In the genomic region with DNA sequence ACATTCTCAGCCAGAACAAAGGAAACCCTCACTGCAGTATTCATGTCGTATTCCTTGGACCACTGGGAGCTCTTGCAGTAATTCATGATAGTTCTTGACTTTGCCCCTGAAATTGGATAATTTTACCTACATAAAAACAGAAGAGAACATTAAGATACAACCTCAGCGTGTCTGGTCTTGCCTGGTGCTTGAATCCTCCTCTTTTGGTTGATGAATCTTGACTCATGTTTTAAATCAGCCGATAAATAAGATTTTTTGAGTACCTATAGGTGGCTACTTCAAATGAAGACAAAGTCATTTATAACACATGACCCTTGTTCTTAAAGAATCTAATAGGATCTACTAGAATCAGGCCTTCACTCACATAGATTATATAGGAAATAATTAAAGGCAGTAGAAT, we compare ENCODE assay signal across 16 cellular contexts.
A peak's percentile ranks its signal among the peaks of the same experiment; 100 is the strongest.
DNase-seq lines count a peak whose midpoint lies in the region; ATAC-seq, FAIRE-seq and TF ChIP-seq lines count a peak whose summit lies in the region.
"Had no signal": no experiment of that assay in that cellular context is flagged by ENCODE, and none has a peak within 500 bp of the region (broad histone marks: within the 10 kb centered on the region; RNA-seq: fewer than 3 reads in every experiment).

No MANE protein-coding gene starts in this region.

- intact Hi-C loops in CD4-positive, alpha-beta memory T cell (cut with micrococcal nuclease): loop anchor here (10.0 kb wide), 1 partner anchor 1159 kb away; no protein-coding TSS in a partner anchor

- H3K9me3 ChIP-seq in CD4-positive, CD25-positive, alpha-beta regulatory T cell (ENCODE audit: control insufficient read depth in 2 of 2, low read length in 2 of 2): no peaks in the 10 kb centered on the region
- H3K9me3 ChIP-seq in CD4-positive, alpha-beta memory T cell (ENCODE audit: control insufficient read depth in 1 of 2, low read length in 2 of 2): no peaks in the 10 kb centered on the region
- H3K9me3 ChIP-seq in T-helper 17 cell (ENCODE audit: control insufficient read depth, low read length, poor library complexity, severe bottlenecking) (no peaks in the 10 kb centered on the region), keratinocyte (ENCODE audit: control insufficient read depth, low read depth, low read length) (no peaks in the 10 kb centered on the region)
- H3K9me3 ChIP-seq in CD8-positive, alpha-beta memory T cell (ENCODE audit: low read length): no peaks in the 10 kb centered on the region
- H3K9me3 ChIP-seq: BLaER1, Caco-2, SJSA1 had no signal

- no peak overlapping the region for H2AFZ ChIP-seq in keratinocyte (ENCODE audit: control insufficient read depth, low read length)

- peaks cover 7% of the 10 kb centered on the region for H3K36me3 Mint-ChIP-seq in CD4-positive, CD25-positive, alpha-beta regulatory T cell
- no peaks in the 10 kb centered on the region for H3K36me3 Mint-ChIP-seq in CD4-positive, alpha-beta memory T cell
- H3K36me3 Mint-ChIP-seq in T-helper 17 cell (ENCODE audit: low read depth): peaks cover 4% of the 10 kb centered on the region
- H3K36me3 Mint-ChIP-seq in CD8-positive, alpha-beta memory T cell: no peaks in the 10 kb centered on the region

- no peaks in the 10 kb centered on the region for H4K20me1 ChIP-seq in keratinocyte (ENCODE audit: control insufficient read depth, extremely low read depth, insufficient read depth, low read length)
- H4K20me1 ChIP-seq: BLaER1 had no signal

- peak overlapping the region; percentile 88 to 99 (median 92) for H3K27ac Mint-ChIP-seq in CD4-positive, CD25-positive, alpha-beta regulatory T cell
- H3K27ac Mint-ChIP-seq in CD4-positive, alpha-beta memory T cell: peak overlapping the region in 6 of 7 donors; percentile 23 to 91 (median 48)
- H3K27ac Mint-ChIP-seq in T-helper 17 cell: peak overlapping the region; percentile 45
- peak overlapping the region in 2 of 8 donors; percentile 24 to 73 for H3K27ac Mint-ChIP-seq in CD8-positive, alpha-beta memory T cell

- H3K9me1 ChIP-seq in keratinocyte (ENCODE audit: control insufficient read depth, extremely low read depth, insufficient read depth, low read length): no peaks in the 10 kb centered on the region

- H3K36me3 ChIP-seq in CD4-positive, CD25-positive, alpha-beta regulatory T cell (ENCODE audit: control insufficient read depth, insufficient read depth, low read length): no peaks in the 10 kb centered on the region
- H3K36me3 ChIP-seq in CD4-positive, alpha-beta memory T cell (ENCODE audit: insufficient read depth, low read length): no peaks in the 10 kb centered on the region
- H3K36me3 ChIP-seq in keratinocyte (ENCODE audit: control insufficient read depth in 2 of 2, extremely low read depth in 1 of 2, insufficient read depth in 2 of 2, low read length in 2 of 2): no peaks in the 10 kb centered on the region
- no peaks in the 10 kb centered on the region for H3K36me3 ChIP-seq in CD8-positive, alpha-beta memory T cell (ENCODE audit: insufficient read depth, low read length)
- H3K36me3 ChIP-seq: BLaER1, SJSA1 had no signal

- no peaks in the 10 kb centered on the region for H3K79me2 ChIP-seq in keratinocyte (ENCODE audit: control insufficient read depth, insufficient read depth, low read length)

- DNase-seq in CD4-positive, CD25-positive, alpha-beta regulatory T cell: no peak
- DNase-seq in CD4-positive, alpha-beta memory T cell: no peak
- DNase-seq in T-helper 17 cell (no peak), keratinocyte (ENCODE audit: low read depth, low spot score) (no peak), ureter (ENCODE audit: low spot score) (no peak)
- DNase-seq in CD8-positive, alpha-beta memory T cell: no peak
- DNase-seq: Caco-2; DMS53; NCI-H1048; NCI-H2107; NCI-H69; NK-92 treated with Interleukin-12 subunit alpha and Interleukin-12 subunit beta, amount 100 ng/mL, for 24 hours had no signal

- POLR2A ChIA-PET in CD4-positive, alpha-beta memory T cell (lab: Charles Lee; ENCODE audit: partially characterized antibody): interaction anchor here (1.4 kb wide), 1 partner anchor 9 kb away, joined by 4 read pairs; no protein-coding TSS in a partner anchor
- POLR2A ChIA-PET in CD8-positive, alpha-beta memory T cell (lab: Charles Lee): no interaction called here

- TF ChIP-seq CTCF in keratinocyte (optimal IDR thresholded peaks at IDR 0.05 in 1 of 3, IDR thresholded peaks at IDR 0.05 in 1 of 3, conservative IDR thresholded peaks at IDR 0.05 in 1 of 3; ENCODE audit: extremely low read depth in 1 of 3, insufficient read depth in 2 of 3, low read length in 3 of 3): no peak

- H3K9me3 Mint-ChIP-seq in CD4-positive, CD25-positive, alpha-beta regulatory T cell: peaks cover 0 to 1% (median 0%) of the 10 kb centered on the region in 7 donors
- no peaks in the 10 kb centered on the region for H3K9me3 Mint-ChIP-seq in CD4-positive, alpha-beta memory T cell
- no peaks in the 10 kb centered on the region for H3K9me3 Mint-ChIP-seq in CD8-positive, alpha-beta memory T cell

- dilution Hi-C loops in keratinocyte (cut with MboI; ENCODE audit: extremely low pct_ligation_motif_present, low sequenced_read_pairs): no loop called here

- peak; percentile 44 for FAIRE-seq in keratinocyte (lab: Jason Lieb, UNC)

- no peaks in the 10 kb centered on the region for H3K27me3 Mint-ChIP-seq in CD4-positive, CD25-positive, alpha-beta regulatory T cell
- no peaks in the 10 kb centered on the region for H3K27me3 Mint-ChIP-seq in CD4-positive, alpha-beta memory T cell
- no peaks in the 10 kb centered on the region for H3K27me3 Mint-ChIP-seq in T-helper 17 cell
- H3K27me3 Mint-ChIP-seq in CD8-positive, alpha-beta memory T cell: peaks cover 0 to 3% of the 10 kb centered on the region in 2 donors

- H3K27ac ChIP-seq in CD4-positive, CD25-positive, alpha-beta regulatory T cell (ENCODE audit: insufficient read depth, low read length, poor library complexity, severe bottlenecking): peak overlapping the region; percentile 29
- H3K27ac ChIP-seq in CD4-positive, alpha-beta memory T cell (ENCODE audit: low read depth, low read length): no peak overlapping the region
- no peak overlapping the region for H3K27ac ChIP-seq in keratinocyte (ENCODE audit: control insufficient read depth, insufficient read depth, low read length)
- no peak overlapping the region for H3K27ac ChIP-seq in CD8-positive, alpha-beta memory T cell (ENCODE audit: low read depth, low read length)
- H3K27ac ChIP-seq: BLaER1, SJSA1 had no signal

- no peak for ATAC-seq in CD4-positive, CD25-positive, alpha-beta regulatory T cell (ENCODE audit: low read depth in 2 of 2)
- ATAC-seq in T-helper 17 cell (no peak), GM21528 (IDR thresholded peaks at IDR 0.05; ENCODE audit: low FRiP score, unreplicated experiment) (no peak), GM19324 (IDR thresholded peaks at IDR 0.05; ENCODE audit: low FRiP score, unreplicated experiment) (no peak)

- no peak overlapping the region for H3K4me3 ChIP-seq in CD4-positive, CD25-positive, alpha-beta regulatory T cell (ENCODE audit: low read depth, low read length)
- no peak overlapping the region for H3K4me3 ChIP-seq in CD4-positive, alpha-beta memory T cell (ENCODE audit: low read length in 2 of 2)
- H3K4me3 ChIP-seq in keratinocyte (ENCODE audit: control insufficient read depth in 2 of 3, extremely low read depth in 1 of 3, insufficient read depth in 2 of 3, low read depth in 1 of 3, low read length in 3 of 3): no peak overlapping the region
- no peak overlapping the region for H3K4me3 ChIP-seq in CD8-positive, alpha-beta memory T cell (ENCODE audit: low read length)
- H3K4me3 ChIP-seq: BLaER1, SJSA1 had no signal

- H3K4me1 Mint-ChIP-seq in CD4-positive, CD25-positive, alpha-beta regulatory T cell: peaks cover 23 to 71% (median 45%) of the 10 kb centered on the region in 4 donors
- H3K4me1 Mint-ChIP-seq in CD4-positive, alpha-beta memory T cell: peaks cover 34 to 55% (median 41%) of the 10 kb centered on the region in 4 donors
- H3K4me1 Mint-ChIP-seq in T-helper 17 cell: peaks cover 24% of the 10 kb centered on the region
- H3K4me1 Mint-ChIP-seq in CD8-positive, alpha-beta memory T cell: peaks cover 15 to 35% (median 34%) of the 10 kb centered on the region in 3 donors

- CTCF ChIA-PET in CD4-positive, alpha-beta memory T cell (lab: Charles Lee; ENCODE audit: partially characterized antibody): interaction anchor here (1.4 to 9.0 kb wide), 3 partner anchors 11 to 41 kb away, joined by 4 to 71 read pairs (median 5); no protein-coding TSS in a partner anchor
- CTCF ChIA-PET in CD8-positive, alpha-beta memory T cell (lab: Charles Lee): interaction anchor here (2.1 kb wide), 1 partner anchor 41 kb away, joined by 4 read pairs; no protein-coding TSS in a partner anchor

- H3K4me2 ChIP-seq in keratinocyte (ENCODE audit: control insufficient read depth, extremely low read depth, insufficient read depth, low read depth, low read length): no peak overlapping the region
- H3K4me2 ChIP-seq: BLaER1 had no signal

- H3K4me1 ChIP-seq in CD4-positive, CD25-positive, alpha-beta regulatory T cell (ENCODE audit: control insufficient read depth, insufficient read depth, low read length, poor library complexity, severe bottlenecking): peaks cover 31% of the 10 kb centered on the region
- H3K4me1 ChIP-seq in CD4-positive, alpha-beta memory T cell (ENCODE audit: insufficient read depth, low read length): peaks cover 46% of the 10 kb centered on the region
- H3K4me1 ChIP-seq in keratinocyte (ENCODE audit: control insufficient read depth, extremely low read depth, insufficient read depth, low read length): peaks cover 10% of the 10 kb centered on the region
- peaks cover 49% of the 10 kb centered on the region for H3K4me1 ChIP-seq in CD8-positive, alpha-beta memory T cell (ENCODE audit: insufficient read depth, low read length)
- H3K4me1 ChIP-seq: Caco-2 had no signal

- peak overlapping the region in 2 of 4 donors; percentile 4 to 39 for H3K4me3 Mint-ChIP-seq in CD4-positive, CD25-positive, alpha-beta regulatory T cell
- H3K4me3 Mint-ChIP-seq in CD4-positive, alpha-beta memory T cell: peak overlapping the region in 2 of 8 donors; percentile 3 to 55
- H3K4me3 Mint-ChIP-seq in T-helper 17 cell: no peak overlapping the region
- H3K4me3 Mint-ChIP-seq in CD8-positive, alpha-beta memory T cell: no peak overlapping the region

- H3K27me3 ChIP-seq in CD4-positive, CD25-positive, alpha-beta regulatory T cell (ENCODE audit: control insufficient read depth, insufficient read depth, low read length): no peaks in the 10 kb centered on the region
- H3K27me3 ChIP-seq in CD4-positive, alpha-beta memory T cell (ENCODE audit: insufficient read depth, low read length): no peaks in the 10 kb centered on the region
- no peaks in the 10 kb centered on the region for H3K27me3 ChIP-seq in keratinocyte (ENCODE audit: control insufficient read depth, extremely low read depth, insufficient read depth, low read length)
- H3K27me3 ChIP-seq in CD8-positive, alpha-beta memory T cell (ENCODE audit: insufficient read depth, low read length, poor library complexity, severe bottlenecking): no peaks in the 10 kb centered on the region
- H3K27me3 ChIP-seq: BLaER1, SJSA1 had no signal

- H3K9ac ChIP-seq in keratinocyte (ENCODE audit: control insufficient read depth, extremely low read depth, insufficient read depth, low read length): no peak overlapping the region
- H3K9ac ChIP-seq: BLaER1 had no signal
